Comparison of ENCODE assay signal across 8 cellular contexts in genomic region chr12:2682301-2683282, GRCh38.
DNase-seq lines count a peak whose midpoint lies in the region; ATAC-seq and TF ChIP-seq lines count a peak whose summit lies in the region.

No MANE protein-coding gene starts in this region.

- CTCF ChIA-PET in activated B cell treated with CpG ODN at 0.5 μM for 24 hours (lab: Charles Lee), result interaction anchor here (0.7 to 2.2 kb wide), 3 partner anchors 101 to 131 kb away, joined by 3 to 11 read pairs (median 3); no protein-coding TSS in a partner anchor

- no peaks in the 10 kb centered on the region for H3K9me2 ChIP-seq in neural cell (ENCODE audit: insufficient read depth, low read length)

- H3K9ac ChIP-seq in neural cell (ENCODE audit: low read length), result no peak overlapping the region

- no peak for TF ChIP-seq POLR2A in erythroblast (IDR thresholded peaks at IDR 0.05; ENCODE audit: low read length)

- H3K27me3 ChIP-seq in neural cell (ENCODE audit: insufficient read depth, low read depth, low read length), result no peaks in the 10 kb centered on the region

- H3K4me3 Mint-ChIP-seq in activated B cell treated with CpG ODN at 0.5 μM for 24 hours, result no peak overlapping the region

- no peak for TF ChIP-seq EP300 in neural cell (conservative IDR thresholded peaks at IDR 0.05; ENCODE audit: poor library complexity, severe bottlenecking)

- DNase-seq in activated gamma-delta T cell treated with Interleukin-2 at 50 U/mL for 16 hours (peak; percentile 45), activated gamma-delta T cell (lab: John Stamatoyannopoulos, UW) (no peak), NCI-H1417 treated with DMSO at 0.1 percent for 48 hours (lab: John Stamatoyannopoulos, UW) (peak; percentile 18), activated B cell treated with CpG ODN at 0.5 μM for 24 hours (no peak), erythroblast (lab: John Stamatoyannopoulos, UW) (peak; percentile 79 to 88), cortex of kidney (lab: John Stamatoyannopoulos, UW) (no peak)

- no peak overlapping the region for H3K4me2 ChIP-seq in neural cell (ENCODE audit: low read length)

- TF ChIP-seq CTCF in activated B cell treated with CpG ODN at 0.5 μM for 24 hours (IDR thresholded peaks at IDR 0.05), result no peak
- TF ChIP-seq CTCF in neural cell (IDR thresholded peaks at IDR 0.05; ENCODE audit: poor library complexity, severe bottlenecking), result peak; percentile 68

- H3K36me3 ChIP-seq in neural cell (ENCODE audit: insufficient read depth, low read length), result no peaks in the 10 kb centered on the region

- no peak overlapping the region for H3K4me3 ChIP-seq in neural cell (ENCODE audit: low read length)

- ATAC-seq in activated B cell treated with CpG ODN at 0.5 μM for 24 hours (ENCODE audit: low read depth) (peak; percentile 52), HG02642 (IDR thresholded peaks at IDR 0.05; ENCODE audit: poor library complexity, unreplicated experiment) (no peak)

- intact Hi-C loops in activated B cell treated with CpG ODN at 0.5 μM for 24 hours (cut with micrococcal nuclease), result loop anchor here (1.0 kb wide), 2 partner anchors 102 to 131 kb away; no protein-coding TSS in a partner anchor

- peak; percentile 71 for TF ChIP-seq RAD21 in neural cell (conservative IDR thresholded peaks at IDR 0.05)

- no peaks in the 10 kb centered on the region for H3K27me3 Mint-ChIP-seq in activated B cell treated with CpG ODN at 0.5 μM for 24 hours

- H3K36me3 Mint-ChIP-seq in activated B cell treated with CpG ODN at 0.5 μM for 24 hours (ENCODE audit: low read depth), result no peaks in the 10 kb centered on the region

- no peak overlapping the region for H3K27ac ChIP-seq in neural cell (ENCODE audit: low read length)

- peaks cover 4% of the 10 kb centered on the region for H3K4me1 Mint-ChIP-seq in activated B cell treated with CpG ODN at 0.5 μM for 24 hours

- H2AFZ ChIP-seq in neural cell (ENCODE audit: low read depth, low read length), result no peak overlapping the region

- no peaks in the 10 kb centered on the region for H3K9me3 ChIP-seq in neural cell (ENCODE audit: low read length)

- H3F3A ChIP-seq in neural cell (ENCODE audit: insufficient read depth, low read length, poor library complexity, severe bottlenecking), result no peaks in the 10 kb centered on the region

- no peaks in the 10 kb centered on the region for H4K20me1 ChIP-seq in neural cell (ENCODE audit: insufficient read depth)

- H3K27ac Mint-ChIP-seq in activated B cell treated with CpG ODN at 0.5 μM for 24 hours, result no peak overlapping the region

- POLR2A ChIA-PET in activated B cell treated with CpG ODN at 0.5 μM for 24 hours (lab: Charles Lee), result no interaction called here

- H3K79me2 ChIP-seq in neural cell (replicated peaks; ENCODE audit: insufficient read depth, low read length), result no peaks in the 10 kb centered on the region

- H3K9me3 Mint-ChIP-seq in activated B cell treated with CpG ODN at 0.5 μM for 24 hours, result no peaks in the 10 kb centered on the region

TF ChIP-seq in neural cell, 6 proteins besides CTCF, POLR2A, EP300 and RAD21:
- no peak for TF ChIP-seq MXI1 (conservative IDR thresholded peaks at IDR 0.05; ENCODE audit: poor library complexity, severe bottlenecking)
- peak; percentile 64 for TF ChIP-seq SMC3 (conservative IDR thresholded peaks at IDR 0.05; ENCODE audit: poor library complexity)
TF ChIP-seq in neural cell: peak in this region for 1.

Comparison
In these comparisons a context has a peak if more than half of its experiments do, and no peak if none do; other contexts are left out.
1. DNase-seq: peak in activated gamma-delta T cell treated with Interleukin-2 at 50 U/mL for 16 hours (single experiment), NCI-H1417 treated with DMSO at 0.1 percent for 48 hours (single experiment) and erythroblast (2 of 2); none in activated gamma-delta T cell (single experiment), activated B cell treated with CpG ODN at 0.5 μM for 24 hours (single experiment) and cortex of kidney (single experiment).